9 cellular contexts compared by ENCODE assay signal in genomic region chr4:153114771-153115321, GRCh38.
A peak's percentile ranks its signal among the peaks of the same experiment; 100 is the strongest.
DNase-seq lines count a peak whose midpoint lies in the region; ATAC-seq, FAIRE-seq and TF ChIP-seq lines count a peak whose summit lies in the region.
"Had no signal": no experiment of that assay in that cellular context is flagged by ENCODE, and none has a peak within 500 bp of the region (broad histone marks: within the 10 kb centered on the region; RNA-seq: fewer than 3 reads in every experiment).

No MANE protein-coding gene starts in this region.

- TF ChIP-seq CTCF in CD4-positive, alpha-beta T cell (IDR thresholded peaks at IDR 0.05) = no peak
- no peak for TF ChIP-seq CTCF in astrocyte (IDR thresholded peaks at IDR 0.05; ENCODE audit: insufficient read depth, low read depth, low read length)

- H4K91ac ChIP-seq in trophoblast cell (ENCODE audit: low read depth, low read length) = no peak overlapping the region

- H3K4ac ChIP-seq in trophoblast cell (ENCODE audit: low read depth, low read length) = no peak overlapping the region

- H3K4me3 Mint-ChIP-seq in CD4-positive, alpha-beta T cell = no peak overlapping the region
- peak overlapping the region; percentile 54 for H3K4me3 Mint-ChIP-seq in astrocyte (ENCODE audit: unreplicated experiment)
- H3K4me3 Mint-ChIP-seq: stimulated activated naive CD8-positive, alpha-beta T cell treated with anti-CD3 and anti-CD28 coated beads, Interleukin-15, Interleukin-2, amounts not matched to agents 100 ng/mL and 50 ng/mL, for 24 hours had no signal

- H4K8ac ChIP-seq in trophoblast cell (ENCODE audit: low read depth, low read length) = no peak overlapping the region

- H2AFZ ChIP-seq in astrocyte (ENCODE audit: low read depth, low read length) (peak overlapping the region; percentile 50), trophoblast cell (ENCODE audit: insufficient read depth, low read length, poor library complexity) (no peak overlapping the region)

- H4K12ac ChIP-seq in trophoblast cell (ENCODE audit: low read depth, low read length) = no peak overlapping the region

- H3K4me1 ChIP-seq in astrocyte (ENCODE audit: insufficient read depth, low read length) (peaks cover 20% of the 10 kb centered on the region), trophoblast cell (ENCODE audit: control insufficient read depth in 1 of 2, insufficient read depth in 2 of 2, low read length in 2 of 2) (no peaks in the 10 kb centered on the region)

- intact Hi-C loops in CD4-positive, alpha-beta T cell (cut with DNase I, micrococcal nuclease) = loop anchor here (1.0 to 10.0 kb wide), 4 partner anchors 13 to 1010 kb away; partner anchors contain the start of genes ARFIP1 (in 1 of the 2), FBXW7 (in 1 of the 2) and TIGD4 (in 1 of the 2)

- H2BK12ac ChIP-seq in trophoblast cell (ENCODE audit: low read length) = no peak overlapping the region

- peak; percentile 65 for ATAC-seq in CD4-positive, alpha-beta T cell (ENCODE audit: poor library complexity)
- no peak for ATAC-seq in HG02970 (IDR thresholded peaks at IDR 0.05; ENCODE audit: low FRiP score, unreplicated experiment)

- H3K36me3 ChIP-seq in astrocyte (ENCODE audit: insufficient read depth, low read length) (no peaks in the 10 kb centered on the region), trophoblast cell (ENCODE audit: control insufficient read depth in 1 of 2, insufficient read depth in 2 of 2, low read length in 2 of 2) (no peaks in the 10 kb centered on the region)

- FAIRE-seq in astrocyte (lab: Jason Lieb, UNC) = no peak

- no peak overlapping the region for H2BK5ac ChIP-seq in trophoblast cell (ENCODE audit: low read depth, low read length, poor library complexity)

- no peak overlapping the region for H3K14ac ChIP-seq in trophoblast cell (ENCODE audit: low read length)

- H3K4me2 ChIP-seq in astrocyte (ENCODE audit: low read length) (peak overlapping the region; percentile 79), trophoblast cell (ENCODE audit: low read length) (no peak overlapping the region)

- no peaks in the 10 kb centered on the region for H3K9me3 Mint-ChIP-seq in CD4-positive, alpha-beta T cell
- H3K9me3 Mint-ChIP-seq in astrocyte (ENCODE audit: unreplicated experiment) = no peaks in the 10 kb centered on the region
- H3K9me3 Mint-ChIP-seq: stimulated activated naive CD8-positive, alpha-beta T cell treated with anti-CD3 and anti-CD28 coated beads, Interleukin-15, Interleukin-2, amounts not matched to agents 100 ng/mL and 50 ng/mL, for 24 hours had no signal

- no peaks in the 10 kb centered on the region for H4K20me1 ChIP-seq in astrocyte (ENCODE audit: insufficient read depth, low read length)

- H3K4me1 Mint-ChIP-seq in CD4-positive, alpha-beta T cell (ENCODE audit: low read depth) = peaks cover 15% of the 10 kb centered on the region
- H3K4me1 Mint-ChIP-seq in astrocyte (ENCODE audit: low read depth, unreplicated experiment) = no peaks in the 10 kb centered on the region

- H2AK5ac ChIP-seq in trophoblast cell (ENCODE audit: low read length) = no peak overlapping the region

- no peaks in the 10 kb centered on the region for H3K27me3 ChIP-seq in CD4-positive, alpha-beta T cell (ENCODE audit: control insufficient read depth, insufficient read depth, low read length)
- no peaks in the 10 kb centered on the region for H3K27me3 ChIP-seq in astrocyte (ENCODE audit: insufficient read depth, low read length)
- no peaks in the 10 kb centered on the region for H3K27me3 ChIP-seq in trophoblast cell (ENCODE audit: insufficient read depth, low read length)

- WGBS in trophoblast cell (ENCODE audit: extremely low coverage, insufficient coverage, insufficient read length) = no CpG with 5 or more reads among the region's 11 CpGs

- CTCF ChIA-PET in CD4-positive, alpha-beta T cell (lab: Charles Lee) = interaction anchor here (0.6 to 9.1 kb wide), 3 partner anchors 13 to 630 kb away, joined by 3 to 77 read pairs (median 20); no protein-coding TSS in a partner anchor

- H2BK120ac ChIP-seq in trophoblast cell (ENCODE audit: insufficient read depth, low read length, poor library complexity) = no peak overlapping the region

- H3K79me1 ChIP-seq in trophoblast cell (ENCODE audit: low read length) = no peaks in the 10 kb centered on the region

- H3K27ac ChIP-seq in CD4-positive, alpha-beta T cell (ENCODE audit: low read depth, low read length) = peak overlapping the region; percentile 66
- H3K27ac ChIP-seq in astrocyte (ENCODE audit: low read depth, low read length) (peak overlapping the region; percentile 66), trophoblast cell (ENCODE audit: low read depth, low read length) (no peak overlapping the region)

- peak in 9 of 10 experiments; percentile 37 to 77 (median 52) for DNase-seq in CD4-positive, alpha-beta T cell
- DNase-seq in T-helper 1 cell (peak in 4 of 5 donors; percentile 29 to 84 (median 40)), astrocyte (ENCODE audit: low read depth) (peak; percentile 86), trophoblast cell (peak; percentile 6 to 44), DMS153 treated with DMSO at 0.1 percent for 48 hours (lab: John Stamatoyannopoulos, UW; ENCODE audit: unreplicated experiment) (no peak), NCI-H2227 (lab: John Stamatoyannopoulos, UW; ENCODE audit: unreplicated experiment) (no peak), hippocampal formation (lab: John Stamatoyannopoulos, UW) (no peak)

- H3K27ac Mint-ChIP-seq in CD4-positive, alpha-beta T cell = no peak overlapping the region
- H3K27ac Mint-ChIP-seq in astrocyte (ENCODE audit: unreplicated experiment) = peak overlapping the region; percentile 84
- H3K27ac Mint-ChIP-seq: stimulated activated naive CD8-positive, alpha-beta T cell treated with anti-CD3 and anti-CD28 coated beads, Interleukin-15, Interleukin-2, amounts not matched to agents 100 ng/mL and 50 ng/mL, for 24 hours had no signal

- H3K36me3 Mint-ChIP-seq in CD4-positive, alpha-beta T cell (ENCODE audit: low read depth) = no peaks in the 10 kb centered on the region
- H3K36me3 Mint-ChIP-seq in astrocyte (ENCODE audit: low read depth, unreplicated experiment) = no peaks in the 10 kb centered on the region

- H3K9me3 ChIP-seq in CD4-positive, alpha-beta T cell (ENCODE audit: control insufficient read depth, low read length) = no peaks in the 10 kb centered on the region
- no peaks in the 10 kb centered on the region for H3K9me3 ChIP-seq in astrocyte (ENCODE audit: insufficient read depth, low read depth, low read length)
- H3K9me3 ChIP-seq in trophoblast cell (ENCODE audit: insufficient read depth, low read depth, low read length) = no peaks in the 10 kb centered on the region

- H3K27me3 Mint-ChIP-seq in CD4-positive, alpha-beta T cell = no peaks in the 10 kb centered on the region
- peaks cover 6% of the 10 kb centered on the region for H3K27me3 Mint-ChIP-seq in astrocyte (ENCODE audit: low read depth, unreplicated experiment)
- H3K27me3 Mint-ChIP-seq: stimulated activated naive CD8-positive, alpha-beta T cell treated with anti-CD3 and anti-CD28 coated beads, Interleukin-15, Interleukin-2, amounts not matched to agents 100 ng/mL and 50 ng/mL, for 24 hours had no signal

- POLR2A ChIA-PET in CD4-positive, alpha-beta T cell (lab: Charles Lee) = interaction anchor here (0.8 to 5.7 kb wide), 8 partner anchors 9 to 459 kb away, joined by 3 to 60 read pairs (median 5); no protein-coding TSS in a partner anchor

- no peaks in the 10 kb centered on the region for H3K79me2 ChIP-seq in astrocyte (ENCODE audit: insufficient read depth, low read length)
- no peaks in the 10 kb centered on the region for H3K79me2 ChIP-seq in trophoblast cell (ENCODE audit: control insufficient read depth, insufficient read depth, low read length, poor library complexity)

- no peak overlapping the region for H3K23ac ChIP-seq in trophoblast cell (ENCODE audit: low read length)

- H3K4me3 ChIP-seq in astrocyte (ENCODE audit: insufficient read depth, low read depth, low read length) = no peak overlapping the region
- no peak overlapping the region for H3K4me3 ChIP-seq in trophoblast cell (ENCODE audit: low read depth, low read length)

- H3K9ac ChIP-seq in astrocyte (ENCODE audit: low read length) = peak overlapping the region; percentile 52
- H3K9ac ChIP-seq in trophoblast cell (ENCODE audit: low read length) = no peak overlapping the region

- H3K18ac ChIP-seq in trophoblast cell (ENCODE audit: low read length) = no peak overlapping the region

Comparison
In these comparisons a context has a peak if more than half of its experiments do, and no peak if none do; other contexts are left out.
1. DNase-seq: peak in CD4-positive, alpha-beta T cell (9 of 10), T-helper 1 cell (4 of 5), astrocyte (single experiment) and trophoblast cell (2 of 2); none in DMS153 treated with DMSO at 0.1 percent for 48 hours (single experiment), NCI-H2227 (single experiment) and hippocampal formation (0 of 2).